ENCODE assay signal across 10 cellular contexts in genomic region chr3:14274999-14275961, GRCh38.
DNase-seq lines count a peak whose midpoint lies in the region; FAIRE-seq and TF ChIP-seq lines count a peak whose summit lies in the region.
"Had no signal": no experiment of that assay in that cellular context is flagged by ENCODE, and none has a peak within 500 bp of the region (broad histone marks: within the 10 kb centered on the region; RNA-seq: fewer than 3 reads in every experiment).

No MANE protein-coding gene starts in this region.

- no peak overlapping the region for H3K14ac ChIP-seq in H1 (ENCODE audit: insufficient read length)

- H3K23ac ChIP-seq in H1 (ENCODE audit: insufficient read length) = no peak overlapping the region

- H4K5ac ChIP-seq in H1 (ENCODE audit: insufficient read length, low read depth, low read length) = no peak overlapping the region

- peak overlapping the region; percentile 44 for H2BK120ac ChIP-seq in H1 (replicated peaks; ENCODE audit: low read depth, low read length)

- no peak overlapping the region for H3K9ac ChIP-seq in H1 (replicated peaks in 1 of 4; ENCODE audit: extremely low read depth in 1 of 4, low read depth in 3 of 4, low read length in 3 of 4)

- H3K36me3 ChIP-seq in breast epithelium (no peaks in the 10 kb centered on the region), H1 (ENCODE audit: control insufficient read depth in 2 of 4, insufficient read depth in 4 of 4, low read length in 3 of 4) (no peaks in the 10 kb centered on the region), small intestine (ENCODE audit: control insufficient read depth in 2 of 2, insufficient read depth in 2 of 2, low read length in 2 of 2) (no peaks in the 10 kb centered on the region)

- peak overlapping the region; percentile 61 for H2BK15ac ChIP-seq in H1 (ENCODE audit: low read length)

- H3K27ac ChIP-seq in breast epithelium = no peak overlapping the region
- no peak overlapping the region for H3K27ac ChIP-seq in H1 (ENCODE audit: low read depth, low read length)
- H3K27ac ChIP-seq in small intestine (ENCODE audit: low read depth in 1 of 2, low read length in 1 of 2) = no peak overlapping the region

- H3K4me1 Mint-ChIP-seq in MCF 10A (ENCODE audit: insufficient read depth, unreplicated experiment) = no peaks in the 10 kb centered on the region
- peaks cover 14% of the 10 kb centered on the region for H3K4me1 Mint-ChIP-seq in mesothelial cell of epicardium
- H3K4me1 Mint-ChIP-seq: activated naive CD4-positive, alpha-beta T cell treated with anti-CD3 and anti-CD28 coated beads, Interleukin-2, amount 50 U/mL, for 24 hours had no signal

- peak; percentile 70 to 82 for TF ChIP-seq RAD21 in H1 (IDR thresholded peaks at IDR 0.05 in 1 of 2, conservative IDR thresholded peaks at IDR 0.05 in 1 of 2; ENCODE audit: low read depth in 2 of 2, low read length in 2 of 2)

- no peaks in the 10 kb centered on the region for H4K20me1 ChIP-seq in H1 (replicated peaks in 1 of 2; ENCODE audit: control insufficient read depth in 1 of 2, insufficient read depth in 2 of 2, low read length in 2 of 2)

- no peak overlapping the region for H3K4me2 ChIP-seq in H1 (ENCODE audit: insufficient read depth in 1 of 2, low read depth in 2 of 2, low read length in 2 of 2)

- H4K91ac ChIP-seq in H1 (replicated peaks; ENCODE audit: insufficient read length, low read length) = peak overlapping the region; percentile 92

- H3K4ac ChIP-seq in H1 (replicated peaks; ENCODE audit: insufficient read length, low read depth, low read length) = peak overlapping the region; percentile 6

- TF ChIP-seq CTCF in MCF 10A (IDR thresholded peaks at IDR 0.05; ENCODE audit: unreplicated experiment) (peak; percentile 6), breast epithelium (IDR thresholded peaks at IDR 0.05) (no peak), H1 (IDR thresholded peaks at IDR 0.05; ENCODE audit: control extremely low read depth in 1 of 3, insufficient read depth in 1 of 3, low read depth in 1 of 3, low read length in 3 of 3) (peak; percentile 54 to 74 (median 67)), mesothelial cell of epicardium (IDR thresholded peaks at IDR 0.05; ENCODE audit: unreplicated experiment) (no peak)

- H3K36me3 Mint-ChIP-seq in MCF 10A (ENCODE audit: insufficient read depth, unreplicated experiment) (no peaks in the 10 kb centered on the region), mesothelial cell of epicardium (no peaks in the 10 kb centered on the region)
- H3K36me3 Mint-ChIP-seq: activated naive CD4-positive, alpha-beta T cell treated with anti-CD3 and anti-CD28 coated beads, Interleukin-2, amount 50 U/mL, for 24 hours had no signal

- H3K27me3 Mint-ChIP-seq in MCF 10A (ENCODE audit: insufficient read depth, unreplicated experiment) (no peaks in the 10 kb centered on the region), mesothelial cell of epicardium (ENCODE audit: low read depth) (no peaks in the 10 kb centered on the region)
- H3K27me3 Mint-ChIP-seq: activated naive CD4-positive, alpha-beta T cell treated with anti-CD3 and anti-CD28 coated beads, Interleukin-2, amount 50 U/mL, for 24 hours had no signal

- no peak overlapping the region for H4K8ac ChIP-seq in H1 (ENCODE audit: extremely low read depth, insufficient read depth, low read length)

- no peak for TF ChIP-seq POLR2A in breast epithelium (IDR thresholded peaks at IDR 0.05)
- no peak for TF ChIP-seq POLR2A in H1 (IDR thresholded peaks at IDR 0.05; ENCODE audit: control extremely low read depth in 1 of 2, low read depth in 2 of 2, low read length in 2 of 2)

- H3K4me3 Mint-ChIP-seq in MCF 10A (ENCODE audit: unreplicated experiment) = no peak overlapping the region
- H3K4me3 Mint-ChIP-seq in mesothelial cell of epicardium = no peak overlapping the region
- H3K4me3 Mint-ChIP-seq: activated naive CD4-positive, alpha-beta T cell treated with anti-CD3 and anti-CD28 coated beads, Interleukin-2, amount 50 U/mL, for 24 hours; T-helper 1 cell treated with Interleukin-12 subunit alpha and Interleukin-12 subunit beta and Interleukin-4 antibody, amounts not matched to agents 30 μg/mL and 1 μg/mL, for 36 hours had no signal

- H3K56ac ChIP-seq in H1 (replicated peaks; ENCODE audit: insufficient read length, low read depth, low read length) = no peak overlapping the region

- CTCF ChIA-PET in MCF 10A (lab: Yijun Ruan, JAX) (interaction anchor here (0.8 to 2.0 kb wide), 2 partner anchors 72 to 201 kb away, joined by 3 to 9 read pairs; no protein-coding TSS in a partner anchor), H1 (lab: Charles Lee; ENCODE audit: partially characterized antibody) (interaction anchor here (0.7 to 6.9 kb wide), 39 partner anchors 8 to 221 kb away, joined by 3 to 75 read pairs (median 5); partner anchors contain the start of gene SLC6A6)

- H3K4me1 ChIP-seq in breast epithelium = no peaks in the 10 kb centered on the region
- peaks cover 4 to 31% (median 22%) of the 10 kb centered on the region in 4 experiments for H3K4me1 ChIP-seq in H1 (replicated peaks in 1 of 4; ENCODE audit: control insufficient read depth in 3 of 4, insufficient read depth in 4 of 4, low read length in 3 of 4)
- H3K4me1 ChIP-seq in small intestine (ENCODE audit: control insufficient read depth in 2 of 2, insufficient read depth in 1 of 2, low read depth in 1 of 2, low read length in 1 of 2) = no peaks in the 10 kb centered on the region

- no peaks in the 10 kb centered on the region for H3K79me1 ChIP-seq in H1 (ENCODE audit: low read depth, low read length)

- peak overlapping the region; percentile 98 for H2AK5ac ChIP-seq in H1 (ENCODE audit: low read depth, low read length)

- no peaks in the 10 kb centered on the region for H3K9me3 ChIP-seq in breast epithelium
- no peaks in the 10 kb centered on the region for H3K9me3 ChIP-seq in H1 (ENCODE audit: insufficient read depth in 2 of 2, low read depth in 1 of 2, low read length in 1 of 2)
- no peaks in the 10 kb centered on the region for H3K9me3 ChIP-seq in small intestine (ENCODE audit: control insufficient read depth, low read depth)

- POLR2A ChIA-PET in MCF 10A (lab: Yijun Ruan, JAX) = no interaction called here
- POLR2A ChIA-PET in H1 (lab: Charles Lee; ENCODE audit: partially characterized antibody) = interaction anchor here (1.3 to 1.4 kb wide), 5 partner anchors 8 to 124 kb away, joined by 3 to 6 read pairs (median 3); no protein-coding TSS in a partner anchor

- peak overlapping the region; percentile 42; the same call in 1 of the 2 replicates for H3K18ac ChIP-seq in H1 (ENCODE audit: extremely low read depth, low read length)

- BruUV-seq in MCF 10A (replicated peaks; lab: Mats Ljungman, UMichigan) = no TSS peak

- WGBS in H1 (ENCODE audit: extremely low coverage in 1 of 2, insufficient coverage in 1 of 2, insufficient read length in 1 of 2, insufficient replicate concordance in 2 of 2, low coverage in 1 of 2, low lambda C conversion rate in 2 of 2, missing lambda C conversion rate in 1 of 2), 2 experiments = 71% methylated on average over 8 of the region's 8 CpGs; no CpG with 5 or more reads in 1 of the 2 experiments
- WGBS in small intestine, 3 donors = 83 to 89% (median 86%) methylated on average over 8 of the region's 8 CpGs

- H3K4me3 ChIP-seq in breast epithelium (no peak overlapping the region), H1 (ENCODE audit: extremely low read depth in 1 of 4, insufficient read depth in 2 of 4, low read depth in 3 of 4, low read length in 4 of 4) (no peak overlapping the region), small intestine (ENCODE audit: low read depth in 1 of 2, low read length in 2 of 2) (no peak overlapping the region)

- peak overlapping the region; percentile 99 for H2BK20ac ChIP-seq in H1 (ENCODE audit: low read length)

- H3K27ac Mint-ChIP-seq in MCF 10A (ENCODE audit: low read depth, unreplicated experiment) (no peak overlapping the region), mesothelial cell of epicardium (no peak overlapping the region)
- H3K27ac Mint-ChIP-seq: activated naive CD4-positive, alpha-beta T cell treated with anti-CD3 and anti-CD28 coated beads, Interleukin-2, amount 50 U/mL, for 24 hours; T-helper 1 cell treated with Interleukin-12 subunit alpha and Interleukin-12 subunit beta and Interleukin-4 antibody, amounts not matched to agents 30 μg/mL and 1 μg/mL, for 36 hours had no signal

- no peak for TF ChIP-seq EP300 in H1 (IDR thresholded peaks at IDR 0.05; ENCODE audit: borderline replicate concordance in 1 of 2, low read depth in 2 of 2, low read length in 2 of 2)

- H3K79me2 ChIP-seq in H1 (ENCODE audit: control insufficient read depth in 1 of 2, insufficient read depth in 2 of 2, low read length in 2 of 2) = no peaks in the 10 kb centered on the region

- H3K27me3 ChIP-seq in breast epithelium (peaks cover 0 to 13% of the 10 kb centered on the region in 2 donors), H1 (replicated peaks in 1 of 4; ENCODE audit: control insufficient read depth in 3 of 4, extremely low read depth in 1 of 4, insufficient read depth in 3 of 4, low read length in 3 of 4) (no peaks in the 10 kb centered on the region; a peak in 1 of 7 replicates), small intestine (ENCODE audit: control insufficient read depth in 2 of 2, insufficient read depth in 2 of 2, low read length in 2 of 2) (no peaks in the 10 kb centered on the region)

- no peak overlapping the region for H2AFZ ChIP-seq in H1 (ENCODE audit: low read length)

- FAIRE-seq in H1 (lab: Jason Lieb, UNC) = no peak
- FAIRE-seq in small intestine (lab: Jason Lieb, UNC) = no peak

- H3K23me2 ChIP-seq in H1 (ENCODE audit: low read depth, low read length) = no peaks in the 10 kb centered on the region

- H3K9me3 Mint-ChIP-seq in MCF 10A (ENCODE audit: unreplicated experiment) (no peaks in the 10 kb centered on the region), mesothelial cell of epicardium (no peaks in the 10 kb centered on the region)
- H3K9me3 Mint-ChIP-seq: activated naive CD4-positive, alpha-beta T cell treated with anti-CD3 and anti-CD28 coated beads, Interleukin-2, amount 50 U/mL, for 24 hours; T-helper 1 cell treated with Interleukin-12 subunit alpha and Interleukin-12 subunit beta and Interleukin-4 antibody, amounts not matched to agents 30 μg/mL and 1 μg/mL, for 36 hours had no signal

- intact Hi-C loops in MCF 10A (cut with micrococcal nuclease) (no loop called here), breast epithelium (cut with DNase I; ENCODE audit: low total_unique reads) (no loop called here)

- peak overlapping the region; percentile 98; the same call in 1 of the 2 replicates for H2BK5ac ChIP-seq in H1 (ENCODE audit: low read depth, low read length)

- H2BK12ac ChIP-seq in H1 (ENCODE audit: low read depth, low read length) = peak overlapping the region; percentile 98; the same call in 1 of the 2 replicates

- peak; percentile 43 for DNase-seq in MCF 10A (ENCODE audit: unreplicated experiment)
- DNase-seq in breast epithelium (ENCODE audit: low spot score in 2 of 2) = no peak
- DNase-seq in NCI-H1694 (lab: John Stamatoyannopoulos, UW) = peak; percentile 31
- DNase-seq in H1 (ENCODE audit: low read depth in 1 of 2, low spot score in 2 of 2) = no peak
- DNase-seq in small intestine = peak; percentile 27
- DNase-seq in NCI-H187 treated with DMSO at 0.1 percent for 48 hours (lab: John Stamatoyannopoulos, UW) = no peak
- no peak for DNase-seq in mesothelial cell of epicardium (ENCODE audit: low spot score in 2 of 2, unreplicated experiment in 2 of 2)
- DNase-seq in superior temporal gyrus (ENCODE audit: extremely low spot score) = no peak

Comparison
In these comparisons a context has a peak if more than half of its experiments do, and no peak if none do; other contexts are left out.
1. DNase-seq: peak in MCF 10A (single experiment), NCI-H1694 (single experiment) and small intestine (single experiment); none in breast epithelium (0 of 2), H1 (0 of 2), NCI-H187 treated with DMSO at 0.1 percent for 48 hours (single experiment), mesothelial cell of epicardium (0 of 2) and superior temporal gyrus (single experiment).
2. CTCF ChIP-seq: peak in MCF 10A (single experiment) and H1 (3 of 3); none in breast epithelium (0 of 3) and mesothelial cell of epicardium (single experiment).